ENCODE assay signal across 8 cellular contexts in genomic region chr2:42128731-42129486, GRCh38. TPM values are rescaled to one million over a fixed set of nuclear protein-coding genes. Genes with fewer than 3 reads are reported as not detected.
A peak's percentile ranks its signal among the peaks of the same experiment; 100 is the strongest.
DNase-seq lines count a peak whose midpoint lies in the region; ATAC-seq and TF ChIP-seq lines count a peak whose summit lies in the region.

No MANE protein-coding gene starts in this region.

- intact Hi-C loops in head of caudate nucleus (cut with DNase I), result no loop called here

- H3K27me3 Mint-ChIP-seq in activated naive CD8-positive, alpha-beta T cell treated with anti-CD3 and anti-CD28 coated beads, Interleukin-2, amount 10 ng/mL, durations not matched to agents 7 days and 5 days, result no peaks in the 10 kb centered on the region
- H3K27me3 Mint-ChIP-seq in osteocyte (ENCODE audit: unreplicated experiment), result no peaks in the 10 kb centered on the region

- no peaks in the 10 kb centered on the region for H3K36me3 ChIP-seq in brain microvascular endothelial cell (replicated peaks)

- ATAC-seq in activated naive CD8-positive, alpha-beta T cell treated with anti-CD3 and anti-CD28 coated beads, Interleukin-2, amount 10 ng/mL, durations not matched to agents 7 days and 5 days (ENCODE audit: low read depth), result no peak
- no peak for ATAC-seq in GM19328 (IDR thresholded peaks at IDR 0.05; ENCODE audit: unreplicated experiment)

- peak overlapping the region; percentile 90 for H3K27ac Mint-ChIP-seq in activated naive CD8-positive, alpha-beta T cell treated with anti-CD3 and anti-CD28 coated beads, Interleukin-2, amount 10 ng/mL, durations not matched to agents 7 days and 5 days
- H3K27ac Mint-ChIP-seq in osteocyte (ENCODE audit: unreplicated experiment), result peak overlapping the region; percentile 76

- H3K4me3 Mint-ChIP-seq in activated naive CD8-positive, alpha-beta T cell treated with anti-CD3 and anti-CD28 coated beads, Interleukin-2, amount 10 ng/mL, durations not matched to agents 7 days and 5 days, result peak overlapping the region; percentile 63
- no peak overlapping the region for H3K4me3 Mint-ChIP-seq in osteocyte (ENCODE audit: unreplicated experiment)

- H3K4me3 ChIP-seq in brain microvascular endothelial cell (ENCODE audit: low read depth, low read length), result no peak overlapping the region

- in situ Hi-C loops in brain microvascular endothelial cell (cut with HindIII; ENCODE audit: low pct_ligation_motif_present, low sequenced_read_pairs), result no loop called here

- no peaks in the 10 kb centered on the region for H3K36me3 Mint-ChIP-seq in activated naive CD8-positive, alpha-beta T cell treated with anti-CD3 and anti-CD28 coated beads, Interleukin-2, amount 10 ng/mL, durations not matched to agents 7 days and 5 days
- H3K36me3 Mint-ChIP-seq in osteocyte (ENCODE audit: unreplicated experiment), result no peaks in the 10 kb centered on the region

- H3K27me3 ChIP-seq in brain microvascular endothelial cell (replicated peaks), result no peaks in the 10 kb centered on the region

- peaks cover 82% of the 10 kb centered on the region for H3K4me1 Mint-ChIP-seq in activated naive CD8-positive, alpha-beta T cell treated with anti-CD3 and anti-CD28 coated beads, Interleukin-2, amount 10 ng/mL, durations not matched to agents 7 days and 5 days
- H3K4me1 Mint-ChIP-seq in osteocyte (ENCODE audit: unreplicated experiment), result peaks cover 60% of the 10 kb centered on the region

- no peak for TF ChIP-seq CTCF in GM10248 (IDR thresholded peaks at IDR 0.05; ENCODE audit: control extremely low read depth, extremely low read depth, low read depth, missing control alignments)
- TF ChIP-seq CTCF in osteocyte (IDR thresholded peaks at IDR 0.05), result no peak
- no peak for TF ChIP-seq CTCF in brain microvascular endothelial cell (IDR thresholded peaks at IDR 0.05; ENCODE audit: low read depth, low read length, missing control alignments)

- no peaks in the 10 kb centered on the region for H3K9me3 Mint-ChIP-seq in activated naive CD8-positive, alpha-beta T cell treated with anti-CD3 and anti-CD28 coated beads, Interleukin-2, amount 10 ng/mL, durations not matched to agents 7 days and 5 days
- H3K9me3 Mint-ChIP-seq in osteocyte (ENCODE audit: unreplicated experiment), result no peaks in the 10 kb centered on the region

- CTCF ChIA-PET in GM10248 (lab: Yijun Ruan, JAX), result interaction anchor here (0.9 to 1.9 kb wide), 6 partner anchors 10 to 109 kb away, joined by 3 to 6 read pairs (median 3); no protein-coding TSS in a partner anchor

- DNase-seq in GM10248 (ENCODE audit: extremely low spot score) (peak; percentile 21), HT1080 (ENCODE audit: low read depth) (peak; percentile 75), osteocyte (ENCODE audit: extremely low spot score, unreplicated experiment) (peak; percentile 25), brain microvascular endothelial cell (no peak), head of caudate nucleus (no peak), SHP77 treated with DMSO at 0.1 percent for 48 hours (lab: John Stamatoyannopoulos, UW) (no peak)
- no peak for DNase-seq in activated naive CD8-positive, alpha-beta T cell treated with anti-CD3 and anti-CD28 coated beads, Interleukin-2, amount 10 ng/mL, durations not matched to agents 7 days and 5 days

- POLR2A ChIA-PET in GM10248 (lab: Yijun Ruan, JAX), result no interaction called here
- POLR2A ChIA-PET in activated naive CD8-positive, alpha-beta T cell treated with anti-CD3 and anti-CD28 coated beads, Interleukin-2, amount 10 ng/mL, durations not matched to agents 7 days and 5 days (lab: Charles Lee), result interaction anchor here (0.5 to 12.7 kb wide), 8 partner anchors 7 to 42 kb away, joined by 3 to 170 read pairs (median 3); no protein-coding TSS in a partner anchor

- H3K27ac ChIP-seq in brain microvascular endothelial cell, result no peak overlapping the region

RNA-seq across cellular contexts. Expression of gene EML4, which starts 40.2 kb away (rescaled TPM):
- 29.2 and 36.8 TPM in 2 replicates for total RNA-seq in HT1080 (2014; rRNA removed; shearing (Covaris generic))
- polyA plus RNA-seq in HT1080 (2015; cell fraction: cytosol; rRNA removed), result 18.1 and 22.1 TPM in 2 replicates
- 38.9 and 39.9 TPM in 2 replicates for polyA plus RNA-seq in HT1080 (2015; cell fraction: nucleus; rRNA removed)
- total RNA-seq in activated naive CD8-positive, alpha-beta T cell treated with anti-CD3 and anti-CD28 coated beads, Interleukin-2, amount 10 ng/mL, durations not matched to agents 7 days and 5 days, result 100 to 1,000 TPM; 111 to 119 TPM
- total RNA-seq in osteocyte, result 35.2 and 41.1 TPM in 2 replicates

Comparison
In these comparisons a context has a peak if more than half of its experiments do, and no peak if none do; other contexts are left out.
1. DNase-seq: peak in GM10248 (single experiment), HT1080 (single experiment) and osteocyte (single experiment); none in activated naive CD8-positive, alpha-beta T cell treated with anti-CD3 and anti-CD28 coated beads, Interleukin-2, amount 10 ng/mL, durations not matched to agents 7 days and 5 days (single experiment), brain microvascular endothelial cell (single experiment), head of caudate nucleus (0 of 42) and SHP77 treated with DMSO at 0.1 percent for 48 hours (single experiment).